ENCODE assay signal across 8 cellular contexts in genomic region chr10:74991435-74991834, GRCh38.
DNase-seq lines count a peak whose midpoint lies in the region; ATAC-seq, FAIRE-seq and TF ChIP-seq lines count a peak whose summit lies in the region.

No MANE protein-coding gene starts in this region.

- ATAC-seq in HG02970 (IDR thresholded peaks at IDR 0.05; ENCODE audit: low FRiP score, unreplicated experiment) (no peak), HG03159 (IDR thresholded peaks at IDR 0.05; ENCODE audit: unreplicated experiment) (no peak)

- in situ Hi-C loops in ACHN (cut with HindIII; ENCODE audit: low pct_ligation_motif_present, low pct_unique_long_range_greater_than_20kb, low sequenced_read_pairs) = no loop called here

- peak; percentile 85 for FAIRE-seq in GM12891 (lab: Jason Lieb, UNC)

- TF ChIP-seq POLR2A in GM12891 (IDR thresholded peaks at IDR 0.05; ENCODE audit: low read depth, low read length) = no peak

- DNase-seq in ACHN = peak; percentile 80
- no peak for DNase-seq in GM12891 (ENCODE audit: insufficient read length, low spot score)
- DNase-seq in RKO (ENCODE audit: low spot score) = peak; percentile 64
- peak; percentile 38 for DNase-seq in glomerular visceral epithelial cell (ENCODE audit: extremely low spot score)
- DNase-seq in NCI-H774 (lab: John Stamatoyannopoulos, UW) = no peak
- DNase-seq in NCI-H446 treated with DMSO at 0.1 percent for 48 hours (lab: John Stamatoyannopoulos, UW) = no peak

TF ChIP-seq in GM12891, 5 proteins besides CTCF, POLR2A, EP300 and RAD21:
- TF ChIP-seq TAF1 (IDR thresholded peaks at IDR 0.05; ENCODE audit: low read depth, low read length) (no peak), POU2F2 (IDR thresholded peaks at IDR 0.05; ENCODE audit: low read depth, low read length) (no peak), POLR2AphosphoS5 (IDR thresholded peaks at IDR 0.05; ENCODE audit: low read depth, low read length) (no peak), SPI1 (IDR thresholded peaks at IDR 0.05; ENCODE audit: low read depth, low read length) (no peak), PAX5 (IDR thresholded peaks at IDR 0.05; ENCODE audit: insufficient read depth, low read length, severe bottlenecking) (no peak)

Comparison
In these comparisons a context has a peak if more than half of its experiments do, and no peak if none do; other contexts are left out.
1. DNase-seq: peak in ACHN (single experiment), RKO (single experiment) and glomerular visceral epithelial cell (single experiment); none in GM12891 (single experiment), NCI-H774 (single experiment) and NCI-H446 treated with DMSO at 0.1 percent for 48 hours (single experiment).